ENCODE assay signal across 29 cellular contexts in the genomic region with DNA sequence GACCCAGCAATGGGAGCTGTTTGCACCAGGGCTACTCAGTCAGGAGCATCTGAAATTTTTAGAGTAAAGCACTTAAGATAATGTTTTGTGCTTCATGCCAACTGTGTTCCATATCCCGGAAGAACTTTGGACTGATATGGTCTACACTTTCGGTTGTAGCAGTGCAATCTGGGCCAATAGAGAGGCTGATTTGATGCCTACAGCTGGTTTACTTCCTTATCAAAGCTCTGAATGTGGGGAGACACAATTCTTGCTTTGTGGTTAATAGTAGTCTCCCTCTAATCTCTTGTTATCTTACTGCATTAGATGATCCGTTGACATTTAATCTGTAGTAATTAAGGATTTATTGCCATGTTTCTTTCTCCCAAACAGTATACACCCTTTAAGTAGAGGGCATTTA.
"Had no signal": no experiment of that assay in that cellular context is flagged by ENCODE, and none has a peak within 500 bp of the region (broad histone marks: within the 10 kb centered on the region; RNA-seq: fewer than 3 reads in every experiment).

No MANE protein-coding gene starts in this region.

- H3K4me3 Mint-ChIP-seq: activated CD8-positive, alpha-beta T cell treated with anti-CD3 and anti-CD28 coated beads for 36 hours; activated T-cell treated with anti-CD3 and anti-CD28 coated beads, Interleukin-2, amount 50 U/mL, for 4 hours; activated T-helper 17 cell treated with anti-CD3 and anti-CD28 coated beads, Interleukin-2, amount 50 U/mL, for 72 hours; dendritic cell treated with granulocyte-macrophage colony-stimulating factor and Interleukin-4, amounts not matched to agents 40 ng/mL and 50 ng/mL, for 4 days; nephron progenitor cell; stimulated activated naive B cell treated with anti-CD40 and anti-IgM and Interleukin-4, amounts not matched to agents 10 μg/mL and 1 μg/mL and 100 μg/mL, for 72 hours; T-helper 1 cell treated with Interleukin-12 subunit alpha and Interleukin-12 subunit beta and Interleukin-4 antibody, amounts not matched to agents 30 μg/mL and 1 μg/mL, for 36 hours; WTC11 had no signal

- H3K27me3 ChIP-seq: tibial artery had no signal

- H3K9me3 Mint-ChIP-seq: activated T-helper 17 cell treated with anti-CD3 and anti-CD28 coated beads, Interleukin-2, amount 50 U/mL, for 72 hours; dendritic cell treated with granulocyte-macrophage colony-stimulating factor and Interleukin-4, amounts not matched to agents 40 ng/mL and 50 ng/mL, for 4 days; T-helper 1 cell treated with Interleukin-12 subunit alpha and Interleukin-12 subunit beta and Interleukin-4 antibody, amounts not matched to agents 30 μg/mL and 1 μg/mL, for 36 hours had no signal

- H3K4me1 ChIP-seq: gastrocnemius medialis, left lung, lower lobe of right lung, stomach, tibial artery had no signal

- H3K9me3 ChIP-seq: gastrocnemius medialis, left lung, lower lobe of right lung, neutrophil, stomach, tibial artery had no signal

- H3K27ac ChIP-seq: gastrocnemius medialis, left lung, lower lobe of right lung, neutrophil, skin epidermis, stomach, tibial artery had no signal

- H3K4me1 Mint-ChIP-seq: activated T-helper 17 cell treated with anti-CD3 and anti-CD28 coated beads, Interleukin-2, amount 50 U/mL, for 72 hours; nephron progenitor cell; stimulated activated naive B cell treated with anti-CD40 and anti-IgM and Interleukin-4, amounts not matched to agents 10 μg/mL and 1 μg/mL and 100 μg/mL, for 72 hours; WTC11 had no signal

- H3K27ac Mint-ChIP-seq: activated CD8-positive, alpha-beta T cell treated with anti-CD3 and anti-CD28 coated beads for 36 hours; activated T-helper 17 cell treated with anti-CD3 and anti-CD28 coated beads, Interleukin-2, amount 50 U/mL, for 72 hours; dendritic cell treated with granulocyte-macrophage colony-stimulating factor and Interleukin-4, amounts not matched to agents 40 ng/mL and 50 ng/mL, for 4 days; nephron progenitor cell; stimulated activated naive B cell treated with anti-CD40 and anti-IgM and Interleukin-4, amounts not matched to agents 10 μg/mL and 1 μg/mL and 100 μg/mL, for 72 hours; T-helper 1 cell treated with Interleukin-12 subunit alpha and Interleukin-12 subunit beta and Interleukin-4 antibody, amounts not matched to agents 30 μg/mL and 1 μg/mL, for 36 hours; WTC11 had no signal

- H3K4me3 ChIP-seq: gastrocnemius medialis, left lung, lower lobe of right lung, skin epidermis, stomach, tibial artery had no signal

- H3K36me3 Mint-ChIP-seq: WTC11 had no signal

- ATAC-seq: activated CD8-positive, alpha-beta T cell treated with anti-CD3 and anti-CD28 coated beads for 36 hours; activated T-cell treated with anti-CD3 and anti-CD28 coated beads, Interleukin-2, amount 50 U/mL, for 4 hours; activated T-helper 17 cell treated with anti-CD3 and anti-CD28 coated beads, Interleukin-2, amount 50 U/mL, for 72 hours; gastrocnemius medialis; left lung; lower lobe of right lung; sciatic nerve; stimulated activated naive B cell treated with anti-CD40 and anti-IgM and Interleukin-4, amounts not matched to agents 10 μg/mL and 1 μg/mL and 100 μg/mL, for 72 hours; WTC11 had no signal

- H3K36me3 ChIP-seq: gastrocnemius medialis, left lung, lower lobe of right lung, neutrophil, stomach, tibial artery had no signal

- H3K27me3 Mint-ChIP-seq: activated T-helper 17 cell treated with anti-CD3 and anti-CD28 coated beads, Interleukin-2, amount 50 U/mL, for 72 hours had no signal

- DNase-seq: activated CD4-positive, alpha-beta T cell treated with anti-CD3 and anti-CD28 coated beads for 1 hour; activated CD4-positive, alpha-beta T cell treated with anti-CD3 and anti-CD28 coated beads, Interleukin-2, amount 50 U/mL, for 1 hour; activated CD8-positive, alpha-beta T cell treated with anti-CD3 and anti-CD28 coated beads for 36 hours; activated gamma-delta T cell treated with Interleukin-2 at 50 U/mL for 16 hours; activated naive CD4-positive, alpha-beta T cell treated with anti-CD3 and anti-CD28 coated beads, Interleukin-2, amount 50 U/mL, for 16 hours; activated T-cell treated with anti-CD3 and anti-CD28 coated beads, Interleukin-2, amount 50 U/mL, for 4 hours; amygdala; caudate nucleus; effector CD4-positive, alpha-beta T cell; gastrocnemius medialis; glutamatergic neuron; left lung; lower lobe of right lung; mesenchymal stem cell; nephron progenitor cell; stimulated activated CD4-positive, alpha-beta T cell treated with anti-CD3 and anti-CD28 coated beads, Interleukin-4, amount 100 ng/mL, for 4 hours; stimulated activated CD8-positive, alpha-beta memory T cell treated with anti-CD3 and anti-CD28 coated beads, Interleukin-4, amount 100 ng/mL, for 48 hours; stimulated activated naive B cell treated with anti-CD40 and anti-IgM and Interleukin-4, amounts not matched to agents 10 μg/mL and 1 μg/mL and 100 μg/mL, for 72 hours; stomach; SW 1271; T-helper 9 cell; tibial artery had no signal
